Comparison of ENCODE assay signal across 8 cellular contexts in genomic region chr4:185470503-185471195, GRCh38. TPM values are rescaled to one million over a fixed set of nuclear protein-coding genes. Genes with fewer than 3 reads are reported as not detected.
DNase-seq lines count a peak whose midpoint lies in the region; ATAC-seq and TF ChIP-seq lines count a peak whose summit lies in the region.

No MANE protein-coding gene starts in this region.

- WGBS in hepatocyte (ENCODE audit: low lambda C conversion rate, missing lambda C conversion rate), result 6% methylated on average over 36 of the region's 41 CpGs

- CTCF ChIA-PET in HEK293T (lab: Yijun Ruan, JAX), result no interaction called here

- H3K9me3 ChIP-seq in Peyer's patch, result no peaks in the 10 kb centered on the region
- no peaks in the 10 kb centered on the region for H3K9me3 ChIP-seq in hepatocyte (ENCODE audit: low read depth)

- no peaks in the 10 kb centered on the region for H3K27me3 ChIP-seq in Peyer's patch
- peaks cover 5% of the 10 kb centered on the region for H3K27me3 ChIP-seq in hepatocyte

- no peak for TF ChIP-seq POLR2A in Peyer's patch (IDR thresholded peaks at IDR 0.05)

- H2AFZ ChIP-seq in hepatocyte, result peak overlapping the region; percentile 99

- H3K9me2 ChIP-seq in hepatocyte (replicated peaks; ENCODE audit: insufficient read depth), result no peaks in the 10 kb centered on the region

- POLR2A ChIA-PET in HEK293T (lab: Yijun Ruan, JAX), result no interaction called here

- H4K20me1 ChIP-seq in hepatocyte (ENCODE audit: insufficient read depth, poor library complexity, severe bottlenecking), result no peaks in the 10 kb centered on the region

- H3K79me2 ChIP-seq in hepatocyte, result no peaks in the 10 kb centered on the region

- H3K27ac ChIP-seq in Peyer's patch (peak overlapping the region; percentile 28 to 69 (median 53)), hepatocyte (peak overlapping the region; percentile 31)

- TF ChIP-seq CTCF in Peyer's patch (IDR thresholded peaks at IDR 0.05) (no peak), astrocyte of the cerebellum (IDR thresholded peaks at IDR 0.05; ENCODE audit: low read depth, low read length, missing control alignments) (no peak), hepatocyte (IDR thresholded peaks at IDR 0.05; ENCODE audit: poor library complexity) (no peak)

- peak; percentile 1 for ATAC-seq in HG02759 (IDR thresholded peaks at IDR 0.05; ENCODE audit: unreplicated experiment)
- ATAC-seq in HG02938 (IDR thresholded peaks at IDR 0.05; ENCODE audit: unreplicated experiment), result no peak

- H3K4me3 ChIP-seq in Peyer's patch (peak overlapping the region; percentile 47 to 75 (median 56)), astrocyte of the cerebellum (ENCODE audit: low read depth, low read length) (peak overlapping the region; percentile 71), hepatocyte (peak overlapping the region; percentile 66)

- H3K36me3 ChIP-seq in Peyer's patch (no peaks in the 10 kb centered on the region), hepatocyte (replicated peaks; ENCODE audit: insufficient read depth, low read depth) (no peaks in the 10 kb centered on the region)

- peak overlapping the region; percentile 96 for H3K4me2 ChIP-seq in hepatocyte

- in situ Hi-C loops in G401 (cut with HindIII; ENCODE audit: low sequenced_read_pairs) (no loop called here), astrocyte of the cerebellum (cut with HindIII; ENCODE audit: low sequenced_read_pairs) (no loop called here)

- DNase-seq in G401 (ENCODE audit: low spot score), result peak; percentile 80
- DNase-seq in Peyer's patch, result peak; percentile 54 to 84 (median 82)
- DNase-seq in astrocyte of the cerebellum (ENCODE audit: low read depth), result no peak
- peak; percentile 63 for DNase-seq in hepatocyte (ENCODE audit: low spot score)
- peak; percentile 47 for DNase-seq in putamen (ENCODE audit: low spot score)
- DNase-seq in HEK293T (ENCODE audit: extremely low spot score), result no peak

- H3K4me1 ChIP-seq in Peyer's patch (peaks cover 0 to 13% (median 4%) of the 10 kb centered on the region in 4 donors), hepatocyte (ENCODE audit: insufficient read depth) (no peaks in the 10 kb centered on the region)

TF ChIP-seq in HEK293T, 16 proteins besides CTCF, POLR2A, EP300 and RAD21:
- TF ChIP-seq ARNT (IDR thresholded peaks at IDR 0.05), result no peak
- no peak for TF ChIP-seq PKNOX1 (IDR thresholded peaks at IDR 0.05)
- no peak for TF ChIP-seq L3MBTL2 (conservative IDR thresholded peaks at IDR 0.05)
- TF ChIP-seq ZNF384 (IDR thresholded peaks at IDR 0.05), result no peak
- TF ChIP-seq LEF1 (IDR thresholded peaks at IDR 0.05; ENCODE audit: borderline replicate concordance), result no peak
- TF ChIP-seq HDGF (IDR thresholded peaks at IDR 0.05; ENCODE audit: borderline replicate concordance), result no peak

RNA-seq across cellular contexts. Expression of gene CCDC110, which starts 0.9 kb away (rescaled TPM):
- total RNA-seq in G401 (2014; rRNA removed; shearing (Covaris generic)), result 0.43 and 0.98 TPM in 2 replicates
- total RNA-seq in Peyer's patch, result under 1 TPM in 2 of 4 donors, not detected in 2; 0.80 to 0.88 TPM
- 0.73 and 3.0 TPM in 2 replicates for total RNA-seq in hepatocyte
- 0.16 and 1.8 TPM in 2 replicates for polyA plus RNA-seq in hepatocyte

RNA-seq across cellular contexts. Expression of gene UFSP2, which starts 44.9 kb away (rescaled TPM):
- 28.7 and 55.8 TPM in 2 replicates for total RNA-seq in G401 (2014; rRNA removed; shearing (Covaris generic))
- 10 to 100 TPM in 3 of 4 donors, 1 to 10 TPM in 1; 6.7 to 22.0 (median 17.8) TPM for total RNA-seq in Peyer's patch
- total RNA-seq in hepatocyte, result 33.4 and 38.5 TPM in 2 replicates
- 29.2 and 34.0 TPM in 2 replicates for polyA plus RNA-seq in hepatocyte

Comparison
In these comparisons a context has a peak if more than half of its experiments do, and no peak if none do; other contexts are left out.
1. DNase-seq: peak in G401 (single experiment), Peyer's patch (3 of 3), hepatocyte (single experiment) and putamen (single experiment); none in astrocyte of the cerebellum (single experiment) and HEK293T (single experiment).
2. Peak in every context shown above with its lines, with median percentiles within 50 percentile points of each other: H3K4me3 ChIP-seq.